8 cellular contexts compared by ENCODE assay signal in the genomic region with DNA sequence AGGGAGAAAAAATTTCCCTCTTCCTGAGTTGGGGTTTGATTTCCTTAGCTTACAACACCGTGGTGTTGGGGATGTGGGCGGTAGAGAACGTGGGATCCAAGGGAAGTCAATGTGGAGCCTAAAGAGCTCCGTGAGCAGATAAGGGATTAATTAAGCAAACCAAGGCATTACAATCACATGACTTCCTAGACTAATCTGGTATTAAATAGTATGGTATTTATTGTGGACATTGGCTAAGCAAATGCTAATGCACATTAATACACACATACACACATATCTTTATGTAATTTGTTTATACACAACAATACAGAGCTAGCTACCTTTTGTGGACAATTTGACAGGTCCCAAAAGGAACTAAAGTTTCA. TPM values are rescaled to one million over a fixed set of nuclear protein-coding genes. Genes with fewer than 3 reads are reported as not detected.
DNase-seq lines count a peak whose midpoint lies in the region; ATAC-seq, FAIRE-seq and TF ChIP-seq lines count a peak whose summit lies in the region.

No MANE protein-coding gene starts in this region.

- peak overlapping the region; percentile 90 for H3K4me3 Mint-ChIP-seq in activated CD4-positive, alpha-beta T cell treated with anti-CD3 and anti-CD28 coated beads, Interleukin-2, amount 10 ng/mL, durations not matched to agents 7 days and 5 days
- peak overlapping the region; percentile 100 for H3K4me3 Mint-ChIP-seq in activated naive CD8-positive, alpha-beta T cell treated with anti-CD3 and anti-CD28 coated beads for 36 hours

- no peak for FAIRE-seq in kidney (lab: Jason Lieb, UNC)

- H3K36me3 ChIP-seq in kidney (ENCODE audit: control insufficient read depth in 1 of 2, insufficient read depth in 2 of 2, low read length in 2 of 2) (peaks cover 0 to 2% of the 10 kb centered on the region in 2 donors), thoracic aorta (no peaks in the 10 kb centered on the region)

- H3K27ac Mint-ChIP-seq in activated CD4-positive, alpha-beta T cell treated with anti-CD3 and anti-CD28 coated beads, Interleukin-2, amount 10 ng/mL, durations not matched to agents 7 days and 5 days, result peak overlapping the region; percentile 93
- peak overlapping the region; percentile 95 for H3K27ac Mint-ChIP-seq in activated naive CD8-positive, alpha-beta T cell treated with anti-CD3 and anti-CD28 coated beads for 36 hours

- TF ChIP-seq CTCF in kidney (IDR thresholded peaks at IDR 0.05; ENCODE audit: borderline replicate concordance, extremely low read depth, insufficient read depth) (no peak), thoracic aorta (IDR thresholded peaks at IDR 0.05) (no peak)

- H3K9me3 Mint-ChIP-seq in activated CD4-positive, alpha-beta T cell treated with anti-CD3 and anti-CD28 coated beads, Interleukin-2, amount 10 ng/mL, durations not matched to agents 7 days and 5 days, result no peaks in the 10 kb centered on the region
- H3K9me3 Mint-ChIP-seq in activated naive CD8-positive, alpha-beta T cell treated with anti-CD3 and anti-CD28 coated beads for 36 hours, result no peaks in the 10 kb centered on the region

- H3K9me3 ChIP-seq in kidney (ENCODE audit: control insufficient read depth in 1 of 2, low read length in 2 of 2) (no peaks in the 10 kb centered on the region), thoracic aorta (no peaks in the 10 kb centered on the region)

- peak overlapping the region; percentile 79 to 97 for H3K9ac ChIP-seq in kidney (ENCODE audit: low read length in 2 of 2)

- CTCF ChIA-PET in activated CD4-positive, alpha-beta T cell treated with anti-CD3 and anti-CD28 coated beads, Interleukin-2, amount 10 ng/mL, durations not matched to agents 7 days and 5 days (lab: Charles Lee), result interaction anchor here (0.6 to 4.0 kb wide), 18 partner anchors 8 to 374 kb away, joined by 3 to 39 read pairs (median 4); partner anchors contain the start of genes COQ10A, ESYT1, SMARCC2 and STAT2

- no peak for ATAC-seq in thoracic aorta (ENCODE audit: insufficient number of reproducible peaks, low FRiP score, low read depth)
- ATAC-seq in HG03460 (IDR thresholded peaks at IDR 0.05; ENCODE audit: unreplicated experiment), result no peak

- H3K27me3 ChIP-seq in thoracic aorta (replicated peaks; ENCODE audit: insufficient read depth), result no peaks in the 10 kb centered on the region

- peak overlapping the region; percentile 96 to 99 for H3K27ac ChIP-seq in kidney (ENCODE audit: low read depth in 2 of 2, low read length in 2 of 2)
- H3K27ac ChIP-seq in thoracic aorta, result peak overlapping the region; percentile 96 to 99

- H3K4me3 ChIP-seq in kidney (ENCODE audit: low read length in 2 of 2) (peak overlapping the region; percentile 82 to 95), thoracic aorta (peak overlapping the region; percentile 86)

- DNase-seq in activated CD4-positive, alpha-beta T cell treated with anti-CD3 and anti-CD28 coated beads, Interleukin-2, amount 10 ng/mL, durations not matched to agents 7 days and 5 days, result no peak
- no peak for DNase-seq in activated CD4-positive, alpha-beta T cell treated with anti-CD3 and anti-CD28 coated beads, Interleukin-2, amount 50 U/mL, for 1 hour
- DNase-seq in activated naive CD8-positive, alpha-beta T cell treated with anti-CD3 and anti-CD28 coated beads for 36 hours, result no peak
- DNase-seq in kidney (no peak), thoracic aorta (ENCODE audit: low spot score) (no peak), GOT3 (lab: John Stamatoyannopoulos, UW) (no peak), erythroblast (lab: John Stamatoyannopoulos, UW) (no peak)

- no peak for TF ChIP-seq POLR2A in erythroblast (IDR thresholded peaks at IDR 0.05; ENCODE audit: low read length)

- POLR2A ChIA-PET in activated CD4-positive, alpha-beta T cell treated with anti-CD3 and anti-CD28 coated beads, Interleukin-2, amount 10 ng/mL, durations not matched to agents 7 days and 5 days (lab: Charles Lee), result interaction anchor here (1.2 kb wide), 1 partner anchor 15 kb away, joined by 4 read pairs; no protein-coding TSS in a partner anchor

- H3K4me1 ChIP-seq in kidney (ENCODE audit: control insufficient read depth in 1 of 2, insufficient read depth in 1 of 2, low read depth in 1 of 2, low read length in 2 of 2) (peaks cover 8 to 17% of the 10 kb centered on the region in 2 donors), thoracic aorta (ENCODE audit: control insufficient read depth in 1 of 2, low read depth in 2 of 2) (peaks cover 24 to 46% of the 10 kb centered on the region in 2 donors)

- intact Hi-C loops in kidney (cut with DNase I), result no loop called here

- H3K36me3 Mint-ChIP-seq in activated CD4-positive, alpha-beta T cell treated with anti-CD3 and anti-CD28 coated beads, Interleukin-2, amount 10 ng/mL, durations not matched to agents 7 days and 5 days (ENCODE audit: low read depth), result peaks cover 6% of the 10 kb centered on the region
- H3K36me3 Mint-ChIP-seq in activated naive CD8-positive, alpha-beta T cell treated with anti-CD3 and anti-CD28 coated beads for 36 hours, result peaks cover 13% of the 10 kb centered on the region

- H3K27me3 Mint-ChIP-seq in activated CD4-positive, alpha-beta T cell treated with anti-CD3 and anti-CD28 coated beads, Interleukin-2, amount 10 ng/mL, durations not matched to agents 7 days and 5 days, result no peaks in the 10 kb centered on the region
- H3K27me3 Mint-ChIP-seq in activated naive CD8-positive, alpha-beta T cell treated with anti-CD3 and anti-CD28 coated beads for 36 hours, result no peaks in the 10 kb centered on the region

- peaks cover 49% of the 10 kb centered on the region for H3K4me1 Mint-ChIP-seq in activated CD4-positive, alpha-beta T cell treated with anti-CD3 and anti-CD28 coated beads, Interleukin-2, amount 10 ng/mL, durations not matched to agents 7 days and 5 days
- H3K4me1 Mint-ChIP-seq in activated naive CD8-positive, alpha-beta T cell treated with anti-CD3 and anti-CD28 coated beads for 36 hours, result peaks cover 30% of the 10 kb centered on the region

RNA-seq across cellular contexts. Expression of gene RNF41, which starts 0.8 kb away (rescaled TPM):
- 10 to 100 TPM; 30.1 to 31.6 TPM for total RNA-seq in activated CD4-positive, alpha-beta T cell treated with anti-CD3 and anti-CD28 coated beads, Interleukin-2, amount 10 ng/mL, durations not matched to agents 7 days and 5 days
- total RNA-seq in activated naive CD8-positive, alpha-beta T cell treated with anti-CD3 and anti-CD28 coated beads for 36 hours, result 10 to 100 TPM; 26.4 to 31.2 TPM
- total RNA-seq in kidney (45.5 TPM), thoracic aorta (10 to 100 TPM; 66.6 to 76.5 TPM)
- polyA plus RNA-seq in kidney (ENCODE audit: insufficient read depth, low read depth, low replicate concordance), result 17.6 TPM

RNA-seq across cellular contexts. Expression of gene NABP2, which starts 1.6 kb away (rescaled TPM):
- 10 to 100 TPM; 56.7 to 63.5 TPM for total RNA-seq in activated CD4-positive, alpha-beta T cell treated with anti-CD3 and anti-CD28 coated beads, Interleukin-2, amount 10 ng/mL, durations not matched to agents 7 days and 5 days
- 10 to 100 TPM; 81.2 to 84.5 TPM for total RNA-seq in activated naive CD8-positive, alpha-beta T cell treated with anti-CD3 and anti-CD28 coated beads for 36 hours
- total RNA-seq in kidney (31.0 TPM), thoracic aorta (10 to 100 TPM in 1 of 2 donors, 1 to 10 TPM in 1; 8.7 to 17.2 TPM)
- polyA plus RNA-seq in kidney (ENCODE audit: insufficient read depth, low read depth, low replicate concordance), result 42.3 TPM

RNA-seq across cellular contexts. Expression of gene SLC39A5, which starts 7.3 kb away (rescaled TPM):
- total RNA-seq in activated CD4-positive, alpha-beta T cell treated with anti-CD3 and anti-CD28 coated beads, Interleukin-2, amount 10 ng/mL, durations not matched to agents 7 days and 5 days, result under 1 TPM in 1 of 2 experiments, not detected in 1; 0.64 TPM
- total RNA-seq in activated naive CD8-positive, alpha-beta T cell treated with anti-CD3 and anti-CD28 coated beads for 36 hours, result under 1 TPM; 0.44 to 0.49 TPM
- total RNA-seq in kidney, result 5.1 TPM
- polyA plus RNA-seq in kidney (ENCODE audit: insufficient read depth, low read depth, low replicate concordance), result 164 TPM
- total RNA-seq in thoracic aorta, result not detected

RNA-seq across cellular contexts. Expression of gene SMARCC2, which starts 33.2 kb away (rescaled TPM):
- 100 to 1,000 TPM; 140 to 173 TPM for total RNA-seq in activated CD4-positive, alpha-beta T cell treated with anti-CD3 and anti-CD28 coated beads, Interleukin-2, amount 10 ng/mL, durations not matched to agents 7 days and 5 days
- 10 to 100 TPM; 78.5 to 92.6 TPM for total RNA-seq in activated naive CD8-positive, alpha-beta T cell treated with anti-CD3 and anti-CD28 coated beads for 36 hours
- total RNA-seq in kidney (112 TPM), thoracic aorta (100 to 1,000 TPM in 1 of 2 donors, 10 to 100 TPM in 1; 68.6 to 109 TPM)
- 18.8 TPM for polyA plus RNA-seq in kidney (ENCODE audit: insufficient read depth, low read depth, low replicate concordance)

RNA-seq across cellular contexts. Expression of gene ANKRD52, which starts 35.7 kb away (rescaled TPM):
- 10 to 100 TPM; 39.0 to 45.9 TPM for total RNA-seq in activated CD4-positive, alpha-beta T cell treated with anti-CD3 and anti-CD28 coated beads, Interleukin-2, amount 10 ng/mL, durations not matched to agents 7 days and 5 days
- 10 to 100 TPM; 41.9 to 47.0 TPM for total RNA-seq in activated naive CD8-positive, alpha-beta T cell treated with anti-CD3 and anti-CD28 coated beads for 36 hours
- 46.4 TPM for total RNA-seq in kidney
- 8.6 TPM for polyA plus RNA-seq in kidney (ENCODE audit: insufficient read depth, low read depth, low replicate concordance)
- total RNA-seq in thoracic aorta, result 10 to 100 TPM; 30.9 to 36.3 TPM
